ENCODE assay signal across 21 cellular contexts in the genomic region with DNA sequence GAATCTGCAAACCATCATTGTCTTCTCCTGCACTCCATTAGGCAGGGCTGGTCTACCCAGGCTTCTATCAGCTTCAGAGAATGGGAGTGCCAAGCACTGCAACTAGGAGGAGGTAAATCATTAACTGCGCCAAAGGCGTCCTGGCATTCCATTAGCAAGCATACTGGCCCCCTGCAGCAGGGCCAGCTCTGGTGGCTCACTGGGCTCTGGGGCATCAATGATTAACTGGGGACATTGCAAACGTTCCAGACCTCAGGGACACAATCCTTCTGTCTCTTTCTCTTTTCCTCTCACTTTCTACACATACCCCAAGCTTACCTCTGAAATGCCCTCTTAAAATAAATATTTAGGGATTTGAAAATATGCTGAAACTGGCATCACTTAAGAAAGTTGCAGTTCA.
DNase-seq lines count a peak whose midpoint lies in the region; ATAC-seq, FAIRE-seq and TF ChIP-seq lines count a peak whose summit lies in the region.
"Had no signal": no experiment of that assay in that cellular context is flagged by ENCODE, and none has a peak within 500 bp of the region (broad histone marks: within the 10 kb centered on the region; RNA-seq: fewer than 3 reads in every experiment).

No MANE protein-coding gene starts in this region.

- peak overlapping the region; percentile 2 to 29 for H3K27ac ChIP-seq in mucosa of rectum (ENCODE audit: low read depth in 2 of 2, low read length in 2 of 2)
- H3K27ac ChIP-seq: cardiac muscle cell, psoas muscle had no signal

- H3K9me3 ChIP-seq in mucosa of rectum (ENCODE audit: control insufficient read depth in 2 of 2, low read length in 2 of 2): no peaks in the 10 kb centered on the region
- H3K9me3 ChIP-seq: psoas muscle had no signal

- peaks cover 14 to 44% of the 10 kb centered on the region in 2 donors for H3K4me1 ChIP-seq in mucosa of rectum (ENCODE audit: control insufficient read depth in 2 of 2, insufficient read depth in 2 of 2, low read length in 2 of 2)
- H3K4me1 ChIP-seq: psoas muscle had no signal

- no peaks in the 10 kb centered on the region for H3K36me3 ChIP-seq in mucosa of rectum (ENCODE audit: control insufficient read depth in 2 of 2, insufficient read depth in 2 of 2, low read length in 2 of 2)
- H3K36me3 ChIP-seq: cardiac muscle cell had no signal

- peak overlapping the region; percentile 4 to 6 for H3K4me3 ChIP-seq in mucosa of rectum (ENCODE audit: low read length in 2 of 2)
- H3K4me3 ChIP-seq: cardiac muscle cell, psoas muscle had no signal

- in situ Hi-C loops in ACHN (cut with HindIII; ENCODE audit: low pct_ligation_motif_present, low pct_unique_long_range_greater_than_20kb, low sequenced_read_pairs): no loop called here

- no peak overlapping the region for H3K9ac ChIP-seq in mucosa of rectum (ENCODE audit: low read depth in 1 of 2, low read length in 2 of 2)

- DNase-seq in ACHN: peak; percentile 97
- DNase-seq in HuH-7.5 (ENCODE audit: low spot score): peak; percentile 62
- DNase-seq in glomerular visceral epithelial cell (ENCODE audit: extremely low spot score): peak; percentile 97
- no peak for DNase-seq in NCI-H1048 (lab: John Stamatoyannopoulos, UW)
- DNase-seq in activated naive CD4-positive, alpha-beta T cell treated with anti-CD3 and anti-CD28 coated beads, Interleukin-2, amount 50 U/mL, for 72 hours (ENCODE audit: low spot score in 2 of 2): no peak
- no peak for DNase-seq in D721Med (ENCODE audit: insufficient read length, low spot score)
- DNase-seq: activated T-cell treated with anti-CD3 and anti-CD28 coated beads, Interleukin-2, amount 50 U/mL, for 72 hours; CD8-positive, alpha-beta T cell; effector CD4-positive, alpha-beta T cell; GDM1; naive thymus-derived CD8-positive, alpha-beta T cell; NCI-H2081; NCI-H69; OCI-M1; psoas muscle had no signal

- no peak overlapping the region for H3K27ac Mint-ChIP-seq in activated naive CD4-positive, alpha-beta T cell treated with anti-CD3 and anti-CD28 coated beads, Interleukin-2, amount 50 U/mL, for 72 hours
- H3K27ac Mint-ChIP-seq: activated T-cell treated with anti-CD3 and anti-CD28 coated beads, Interleukin-2, amount 50 U/mL, for 72 hours; CD8-positive, alpha-beta T cell; naive thymus-derived CD8-positive, alpha-beta T cell; stimulated activated naive CD8-positive, alpha-beta T cell treated with anti-CD3 and anti-CD28 coated beads, Interleukin-15, Interleukin-2, amounts not matched to agents 100 ng/mL and 50 ng/mL, for 24 hours had no signal

- no peaks in the 10 kb centered on the region for H3K36me3 Mint-ChIP-seq in activated naive CD4-positive, alpha-beta T cell treated with anti-CD3 and anti-CD28 coated beads, Interleukin-2, amount 50 U/mL, for 72 hours
- H3K36me3 Mint-ChIP-seq: CD8-positive, alpha-beta T cell; naive thymus-derived CD8-positive, alpha-beta T cell had no signal

- FAIRE-seq in D721Med (lab: Jason Lieb, UNC): no peak
- FAIRE-seq: GM12892, H54 had no signal

- ATAC-seq in activated naive CD4-positive, alpha-beta T cell treated with anti-CD3 and anti-CD28 coated beads, Interleukin-2, amount 50 U/mL, for 72 hours: no peak
- ATAC-seq in HG03139 (IDR thresholded peaks at IDR 0.05; ENCODE audit: unreplicated experiment): no peak
- ATAC-seq: activated T-cell treated with anti-CD3 and anti-CD28 coated beads, Interleukin-2, amount 50 U/mL, for 72 hours; CD8-positive, alpha-beta T cell; naive thymus-derived CD8-positive, alpha-beta T cell; psoas muscle had no signal

- H3K27me3 ChIP-seq in mucosa of rectum (ENCODE audit: control insufficient read depth in 2 of 2, insufficient read depth in 2 of 2, low read length in 2 of 2): no peaks in the 10 kb centered on the region
- H3K27me3 ChIP-seq: cardiac muscle cell had no signal

- no peaks in the 10 kb centered on the region for H3K9me3 Mint-ChIP-seq in activated naive CD4-positive, alpha-beta T cell treated with anti-CD3 and anti-CD28 coated beads, Interleukin-2, amount 50 U/mL, for 72 hours
- H3K9me3 Mint-ChIP-seq: activated T-cell treated with anti-CD3 and anti-CD28 coated beads, Interleukin-2, amount 50 U/mL, for 72 hours; CD8-positive, alpha-beta T cell; naive thymus-derived CD8-positive, alpha-beta T cell; stimulated activated naive CD8-positive, alpha-beta T cell treated with anti-CD3 and anti-CD28 coated beads, Interleukin-15, Interleukin-2, amounts not matched to agents 100 ng/mL and 50 ng/mL, for 24 hours had no signal

- TF ChIP-seq CTCF in D721Med (IDR thresholded peaks at IDR 0.05; ENCODE audit: insufficient read depth, missing control alignments): no peak

Comparison
In these comparisons a context has a peak if more than half of its experiments do, and no peak if none do; other contexts are left out.
1. DNase-seq: peak in ACHN (single experiment), HuH-7.5 (single experiment) and glomerular visceral epithelial cell (single experiment); none in NCI-H1048 (single experiment), activated naive CD4-positive, alpha-beta T cell treated with anti-CD3 and anti-CD28 coated beads, Interleukin-2, amount 50 U/mL, for 72 hours (0 of 2) and D721Med (single experiment).